1 cellular context compared by ENCODE assay signal in genomic region chr11:66546368-66546965, GRCh38.
TF ChIP-seq lines count a peak whose summit lies in the region.

TSS of gene ACTN3 (plus strand) at chr11:66546903. CDS start at chr11:66546938, 35 bp downstream.

TF ChIP-seq in K562, 482 proteins besides CTCF, POLR2A, EP300 and RAD21 (continued from another document and continues in another):
- no peak for TF ChIP-seq THRA (IDR thresholded peaks at IDR 0.05)
- TF ChIP-seq SRSF3 (IDR thresholded peaks at IDR 0.05; ENCODE audit: insufficient read depth, low read length), result no peak
- no peak for TF ChIP-seq RAD51 (IDR thresholded peaks at IDR 0.05; ENCODE audit: borderline replicate concordance, low read depth)
- TF ChIP-seq NEUROD1 (IDR thresholded peaks at IDR 0.05; ENCODE audit: borderline replicate concordance, low read depth, low read length, partially characterized antibody), result no peak
- no peak for TF ChIP-seq ATF2 (CRISPR knock-in tag; IDR thresholded peaks at IDR 0.05)
- TF ChIP-seq TEAD1 (CRISPR knock-in tag; IDR thresholded peaks at IDR 0.05), result no peak; a peak in 1 of 4 replicates
- no peak for TF ChIP-seq HES1 (IDR thresholded peaks at IDR 0.05; ENCODE audit: low read depth)
- no peak for TF ChIP-seq GTF2E2 (tag; IDR thresholded peaks at IDR 0.05)
- TF ChIP-seq ARNT (IDR thresholded peaks at IDR 0.05), result 0 out of 4 replicates have a peak, but pooled peaks of 1 of the 2 experiments have one; percentile 63
- TF ChIP-seq ZNF740 (CRISPR knock-in tag; IDR thresholded peaks at IDR 0.05), result no peak
- 0 out of 4 replicates have a peak, but pooled peaks of 1 of the 2 experiments have one; percentile 9 for TF ChIP-seq ZNF740 (tag; IDR thresholded peaks at IDR 0.05)
- no peak for TF ChIP-seq COPS2 (conservative IDR thresholded peaks at IDR 0.05)
- TF ChIP-seq TAF9B (IDR thresholded peaks at IDR 0.05; ENCODE audit: partially characterized antibody), result no peak
- no peak for TF ChIP-seq SAFB2 (IDR thresholded peaks at IDR 0.05; ENCODE audit: borderline replicate concordance, low read depth, low read length, severe bottlenecking)
- no peak for TF ChIP-seq CREB1 (IDR thresholded peaks at IDR 0.05)
- TF ChIP-seq CREB1 (CRISPR knock-in tag; IDR thresholded peaks at IDR 0.05), result no peak
- TF ChIP-seq FUS (optimal IDR thresholded peaks at IDR 0.05; ENCODE audit: low read depth, low read length), result no peak
- TF ChIP-seq MBD2 (IDR thresholded peaks at IDR 0.05; ENCODE audit: borderline replicate concordance, low read depth), result no peak
- TF ChIP-seq RBM22 (IDR thresholded peaks at IDR 0.05; ENCODE audit: low read depth, low read length, poor library complexity, severe bottlenecking), result no peak
- no peak for TF ChIP-seq SIRT6 (IDR thresholded peaks at IDR 0.05; ENCODE audit: low read depth, low read length)
- TF ChIP-seq ZNF586 (CRISPR knock-in tag; conservative IDR thresholded peaks at IDR 0.05), result no peak
- no peak for TF ChIP-seq THRAP3 (IDR thresholded peaks at IDR 0.05; ENCODE audit: borderline replicate concordance)
- TF ChIP-seq KLF16 (IDR thresholded peaks at IDR 0.05), result no peak
- TF ChIP-seq HNRNPUL1 (IDR thresholded peaks at IDR 0.05; ENCODE audit: low read length), result no peak
- no peak for TF ChIP-seq ZNF695 (CRISPR knock-in tag; IDR thresholded peaks at IDR 0.05)
- TF ChIP-seq ELK1 (CRISPR knock-in tag; IDR thresholded peaks at IDR 0.05), result no peak
- TF ChIP-seq FOXK2 (conservative IDR thresholded peaks at IDR 0.05 in 1 of 2, IDR thresholded peaks at IDR 0.05 in 1 of 2; ENCODE audit: low read depth in 2 of 2), result no peak
- no peak for TF ChIP-seq KLF1 (tag; IDR thresholded peaks at IDR 0.05)
- TF ChIP-seq SNRNP70 (optimal IDR thresholded peaks at IDR 0.05; ENCODE audit: low read depth, low read length), result no peak
- TF ChIP-seq ZNF561 (CRISPR knock-in tag; conservative IDR thresholded peaks at IDR 0.05), result no peak
- TF ChIP-seq ZC3H4 (CRISPR knock-in tag; IDR thresholded peaks at IDR 0.05; ENCODE audit: borderline replicate concordance), result no peak
- TF ChIP-seq EP400 (IDR thresholded peaks at IDR 0.05), result no peak
- no peak for TF ChIP-seq HMG20B (CRISPR knock-in tag; IDR thresholded peaks at IDR 0.05)
- no peak for TF ChIP-seq IFI16 (CRISPR knock-in tag; IDR thresholded peaks at IDR 0.05)
- no peak for TF ChIP-seq ZBTB11 (CRISPR knock-in tag; IDR thresholded peaks at IDR 0.05)
- TF ChIP-seq SMARCA5 (IDR thresholded peaks at IDR 0.05), result peak; percentile 97
- TF ChIP-seq ZNF41 (CRISPR knock-in tag; conservative IDR thresholded peaks at IDR 0.05), result no peak
- no peak for TF ChIP-seq RBM14 (IDR thresholded peaks at IDR 0.05; ENCODE audit: borderline replicate concordance, insufficient read depth, low read depth, low read length)
- TF ChIP-seq ZBTB34 (CRISPR knock-in tag; IDR thresholded peaks at IDR 0.05), result no peak
- TF ChIP-seq XRCC5 (IDR thresholded peaks at IDR 0.05; ENCODE audit: low read depth, low read length), result no peak
- TF ChIP-seq TCF7 (IDR thresholded peaks at IDR 0.05; ENCODE audit: borderline replicate concordance), result no peak
- TF ChIP-seq ZKSCAN8 (CRISPR knock-in tag; IDR thresholded peaks at IDR 0.05), result no peak
- TF ChIP-seq ZNF316 (IDR thresholded peaks at IDR 0.05), result no peak
- TF ChIP-seq DEAF1 (CRISPR knock-in tag; IDR thresholded peaks at IDR 0.05), result no peak
- TF ChIP-seq SFPQ (IDR thresholded peaks at IDR 0.05; ENCODE audit: low read depth, low read length), result no peak
- TF ChIP-seq PTRF (tag; IDR thresholded peaks at IDR 0.05), result no peak
- no peak for TF ChIP-seq CBFA2T2 (conservative IDR thresholded peaks at IDR 0.05)
- no peak for TF ChIP-seq NR2C2 (CRISPR knock-in tag; IDR thresholded peaks at IDR 0.05)
- TF ChIP-seq NR2C2 (tag; IDR thresholded peaks at IDR 0.05), result no peak
- TF ChIP-seq XRCC4 (IDR thresholded peaks at IDR 0.05; ENCODE audit: extremely low read depth, insufficient read depth, insufficient read length), result no peak
- TF ChIP-seq E4F1 (CRISPR knock-in tag; IDR thresholded peaks at IDR 0.05; ENCODE audit: borderline replicate concordance), result no peak
